ENCODE assay signal across 19 cellular contexts in the genomic region with DNA sequence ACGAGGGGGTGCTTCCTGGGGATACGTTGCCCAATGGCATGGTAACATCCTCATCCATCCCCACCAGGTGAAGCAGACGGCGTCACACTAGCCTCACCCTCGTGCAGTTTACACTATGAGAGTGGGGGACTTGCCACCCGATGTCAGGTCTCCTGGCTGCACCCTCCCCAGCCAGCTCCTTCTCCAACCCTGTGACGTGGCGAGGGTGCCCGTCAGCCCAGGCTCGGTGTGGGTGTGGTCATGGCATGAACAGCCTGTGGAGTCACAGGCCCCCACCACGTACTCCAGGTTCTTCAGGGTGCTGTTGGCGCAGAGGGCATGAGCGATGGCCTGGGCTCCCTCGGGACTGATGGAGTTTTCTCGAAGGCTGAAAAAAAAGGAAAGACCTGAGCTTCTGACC. TPM values are rescaled to one million over a fixed set of nuclear protein-coding genes. Genes with fewer than 3 reads are reported as not detected.
"Had no signal": no experiment of that assay in that cellular context is flagged by ENCODE, and none has a peak within 500 bp of the region (broad histone marks: within the 10 kb centered on the region; RNA-seq: fewer than 3 reads in every experiment).

No MANE protein-coding gene starts in this region.

- H3K4me3 Mint-ChIP-seq: activated CD4-positive, alpha-beta T cell treated with anti-CD3 and anti-CD28 coated beads, Interleukin-2, amount 10 ng/mL, durations not matched to agents 24 days and 14 days; activated CD8-positive, alpha-beta T cell treated with anti-CD3 and anti-CD28 coated beads for 36 hours; activated naive CD8-positive, alpha-beta T cell treated with anti-CD3 and anti-CD28 coated beads, Interleukin-2, amount 50 U/mL, for 24 hours; type B pancreatic cell had no signal

- DNase-seq: activated CD4-positive, alpha-beta T cell treated with anti-CD3 and anti-CD28 coated beads, Interleukin-2, amount 10 ng/mL, durations not matched to agents 24 days and 14 days; activated CD8-positive, alpha-beta T cell treated with anti-CD3 and anti-CD28 coated beads for 36 hours; activated effector memory CD4-positive, alpha-beta T cell treated with Interleukin-2 at 50 U/mL for 16 hours; activated naive CD8-positive, alpha-beta T cell treated with anti-CD3 and anti-CD28 coated beads, Interleukin-2, amount 50 U/mL, for 24 hours; activated T-cell treated with anti-CD3 and anti-CD28 coated beads, Interleukin-2, amount 50 U/mL, for 1 hour; aorta; brain microvascular endothelial cell; effector CD8-positive, alpha-beta T cell; kidney; left lung; retina; stimulated activated CD4-positive, alpha-beta T cell treated with anti-CD3 and anti-CD28 coated beads, Interleukin-12 subunit alpha, Interleukin-12 subunit beta, amount 100 ng/mL, for 4 hours; stimulated activated CD4-positive, alpha-beta T cell treated with anti-CD3 and anti-CD28 coated beads, Interleukin-2, amount 100 ng/mL, for 24 hours; stomach; T-helper 1 cell; T-helper 9 cell had no signal

- H3K9me3 Mint-ChIP-seq: activated CD8-positive, alpha-beta T cell treated with anti-CD3 and anti-CD28 coated beads for 36 hours; type B pancreatic cell had no signal

- H3K36me3 Mint-ChIP-seq: type B pancreatic cell had no signal

- ATAC-seq: activated CD8-positive, alpha-beta T cell treated with anti-CD3 and anti-CD28 coated beads for 36 hours; gastroesophageal sphincter; left lung had no signal

- H3K27ac Mint-ChIP-seq: activated naive CD8-positive, alpha-beta T cell treated with anti-CD3 and anti-CD28 coated beads, Interleukin-2, amount 50 U/mL, for 24 hours; type B pancreatic cell had no signal

- H3K4me1 Mint-ChIP-seq: activated CD4-positive, alpha-beta T cell treated with anti-CD3 and anti-CD28 coated beads, Interleukin-2, amount 10 ng/mL, durations not matched to agents 24 days and 14 days; activated naive CD8-positive, alpha-beta T cell treated with anti-CD3 and anti-CD28 coated beads, Interleukin-2, amount 50 U/mL, for 24 hours had no signal

- H3K27me3 Mint-ChIP-seq: activated CD4-positive, alpha-beta T cell treated with anti-CD3 and anti-CD28 coated beads, Interleukin-2, amount 10 ng/mL, durations not matched to agents 24 days and 14 days; activated CD8-positive, alpha-beta T cell treated with anti-CD3 and anti-CD28 coated beads for 36 hours; activated naive CD8-positive, alpha-beta T cell treated with anti-CD3 and anti-CD28 coated beads, Interleukin-2, amount 50 U/mL, for 24 hours; type B pancreatic cell had no signal

RNA-seq across cellular contexts. Expression of a gene that starts 53.6 kb away (rescaled TPM):
- polyA plus RNA-seq: aorta, heart left ventricle, stomach had no signal
